21 cellular contexts compared by ENCODE assay signal in genomic region chr16:27921134-27921533, GRCh38.
"Had no signal": no experiment of that assay in that cellular context is flagged by ENCODE, and none has a peak within 500 bp of the region (broad histone marks: within the 10 kb centered on the region; RNA-seq: fewer than 3 reads in every experiment).

No MANE protein-coding gene starts in this region.

- DNase-seq: effector CD8-positive, alpha-beta T cell; gastrocnemius medialis; immature natural killer cell; left ventricle myocardium inferior; lower lobe of right lung; mesenchymal stem cell; psoas muscle; right lobe of liver; stimulated activated CD4-positive, alpha-beta T cell treated with anti-CD3 and anti-CD28 coated beads, Interleukin-15, amount 100 ng/mL, for 24 hours; stimulated activated CD4-positive, alpha-beta T cell treated with anti-CD3 and anti-CD28 coated beads, Interleukin-1b, Interleukin-23, amount 100 ng/mL, for 48 hours; stimulated activated CD4-positive, alpha-beta T cell treated with anti-CD3 and anti-CD28 coated beads, Interleukin-4, amount 100 ng/mL, for 24 hours; tibial artery; upper lobe of left lung; uterus had no signal

- ATAC-seq: gastrocnemius medialis; lower lobe of right lung; natural killer cell treated with Interleukin-12 subunit alpha and Interleukin-12 subunit beta and Interleukin-15 and Interleukin-18, amount 100 ng/mL, for 72 hours; psoas muscle; right lobe of liver; stimulated activated memory B cell treated with anti-CD40 and anti-IgM and Interleukin-4, amounts not matched to agents 10 μg/mL and 1 μg/mL and 100 μg/mL, for 72 hours had no signal

- H3K27ac Mint-ChIP-seq: immature natural killer cell; natural killer cell treated with Interleukin-12 subunit alpha and Interleukin-12 subunit beta and Interleukin-15 and Interleukin-18, amount 100 ng/mL, for 72 hours; stimulated activated memory B cell treated with anti-CD40 and anti-IgM and Interleukin-4, amounts not matched to agents 10 μg/mL and 1 μg/mL and 100 μg/mL, for 72 hours; stimulated activated naive CD8-positive, alpha-beta T cell treated with anti-CD3 and anti-CD28 coated beads, Interleukin-15, Interleukin-2, amounts not matched to agents 100 ng/mL and 50 ng/mL, for 24 hours had no signal

- H3K4me3 Mint-ChIP-seq: immature natural killer cell; natural killer cell treated with Interleukin-12 subunit alpha and Interleukin-12 subunit beta and Interleukin-15 and Interleukin-18, amount 100 ng/mL, for 72 hours; stimulated activated memory B cell treated with anti-CD40 and anti-IgM and Interleukin-4, amounts not matched to agents 10 μg/mL and 1 μg/mL and 100 μg/mL, for 72 hours; stimulated activated naive CD8-positive, alpha-beta T cell treated with anti-CD3 and anti-CD28 coated beads, Interleukin-15, Interleukin-2, amounts not matched to agents 100 ng/mL and 50 ng/mL, for 24 hours had no signal

- H3K9me3 Mint-ChIP-seq: immature natural killer cell; natural killer cell treated with Interleukin-12 subunit alpha and Interleukin-12 subunit beta and Interleukin-15 and Interleukin-18, amount 100 ng/mL, for 72 hours; stimulated activated memory B cell treated with anti-CD40 and anti-IgM and Interleukin-4, amounts not matched to agents 10 μg/mL and 1 μg/mL and 100 μg/mL, for 72 hours; stimulated activated naive CD8-positive, alpha-beta T cell treated with anti-CD3 and anti-CD28 coated beads, Interleukin-15, Interleukin-2, amounts not matched to agents 100 ng/mL and 50 ng/mL, for 24 hours had no signal

- H3K79me2 ChIP-seq: parathyroid adenoma had no signal

- H3K36me3 Mint-ChIP-seq: immature natural killer cell; natural killer cell treated with Interleukin-12 subunit alpha and Interleukin-12 subunit beta and Interleukin-15 and Interleukin-18, amount 100 ng/mL, for 72 hours; stimulated activated memory B cell treated with anti-CD40 and anti-IgM and Interleukin-4, amounts not matched to agents 10 μg/mL and 1 μg/mL and 100 μg/mL, for 72 hours had no signal

- FAIRE-seq: endometrium, keratinocyte had no signal

- H3K4me1 ChIP-seq: gastrocnemius medialis, left ventricle myocardium inferior, lower lobe of right lung, parathyroid adenoma, psoas muscle, right lobe of liver, tibial artery, upper lobe of left lung, uterus had no signal

- H3K36me3 ChIP-seq: gastrocnemius medialis, left ventricle myocardium inferior, lower lobe of right lung, right lobe of liver, tibial artery, upper lobe of left lung, uterus had no signal

- H3K4me1 Mint-ChIP-seq: immature natural killer cell; stimulated activated memory B cell treated with anti-CD40 and anti-IgM and Interleukin-4, amounts not matched to agents 10 μg/mL and 1 μg/mL and 100 μg/mL, for 72 hours had no signal

- H3K9ac ChIP-seq: parathyroid adenoma had no signal

- H3K4me3 ChIP-seq: coronary artery, gastrocnemius medialis, left ventricle myocardium inferior, lower lobe of right lung, psoas muscle, right lobe of liver, tibial artery, upper lobe of left lung, uterus had no signal

- H3K27me3 ChIP-seq: gastrocnemius medialis, right lobe of liver, upper lobe of left lung, uterus had no signal

- H3K27ac ChIP-seq: coronary artery, gastrocnemius medialis, left ventricle myocardium inferior, lower lobe of right lung, parathyroid adenoma, psoas muscle, right lobe of liver, tibial artery, upper lobe of left lung, uterus had no signal

- H3K9me3 ChIP-seq: gastrocnemius medialis, left ventricle myocardium inferior, lower lobe of right lung, psoas muscle, right lobe of liver, tibial artery, upper lobe of left lung, uterus had no signal
